ENCODE assay signal across 20 cellular contexts in genomic region chr3:120555661-120556509, GRCh38. TPM values are rescaled to one million over a fixed set of nuclear protein-coding genes. Genes with fewer than 3 reads are reported as not detected.
DNase-seq lines count a peak whose midpoint lies in the region; ATAC-seq and TF ChIP-seq lines count a peak whose summit lies in the region.
"Had no signal": no experiment of that assay in that cellular context is flagged by ENCODE, and none has a peak within 500 bp of the region (broad histone marks: within the 10 kb centered on the region; RNA-seq: fewer than 3 reads in every experiment).

No MANE protein-coding gene starts in this region.

- H3K9me3 Mint-ChIP-seq in immature natural killer cell: no peaks in the 10 kb centered on the region
- H3K9me3 Mint-ChIP-seq: activated naive CD4-positive, alpha-beta T cell treated with anti-CD3 and anti-CD28 coated beads, Interleukin-2, amount 50 U/mL, for 24 hours; activated T-cell treated with anti-CD3 and anti-CD28 coated beads, Interleukin-2, amount 50 U/mL, for 72 hours had no signal

- H3K36me3 Mint-ChIP-seq in immature natural killer cell: no peaks in the 10 kb centered on the region
- H3K36me3 Mint-ChIP-seq: activated naive CD4-positive, alpha-beta T cell treated with anti-CD3 and anti-CD28 coated beads, Interleukin-2, amount 50 U/mL, for 24 hours had no signal

- H3K9ac ChIP-seq in rectal smooth muscle tissue (ENCODE audit: low read length): no peak overlapping the region

- H3K4me1 Mint-ChIP-seq in immature natural killer cell: peaks cover 11 to 17% of the 10 kb centered on the region in 2 donors

- H3K9me3 ChIP-seq in body of pancreas: no peaks in the 10 kb centered on the region
- H3K9me3 ChIP-seq: A549, uterus had no signal

- 19 to 39% methylated on average over 5 to 7 of the region's 7 CpGs for WGBS in body of pancreas, 2 donors

- peak; percentile 53 to 80 (median 64) for DNase-seq in body of pancreas
- peak; percentile 63 for DNase-seq in left ventricle myocardium superior
- DNase-seq in NOMO-1 treated with DMSO at 0.1 percent for 48 hours (lab: John Stamatoyannopoulos, UW; ENCODE audit: unreplicated experiment): no peak
- DNase-seq in NAMALWA (ENCODE audit: low spot score): no peak
- no peak for DNase-seq in NCI-H510A (lab: John Stamatoyannopoulos, UW)
- DNase-seq in immature natural killer cell: no peak
- DNase-seq: activated CD4-positive, alpha-beta T cell treated with anti-CD3 and anti-CD28 coated beads for 1 hour; activated CD8-positive, alpha-beta memory T cell treated with anti-CD3 and anti-CD28 coated beads for 24 hours; activated T-cell treated with anti-CD3 and anti-CD28 coated beads, Interleukin-2, amount 50 U/mL, for 72 hours; brain microvascular endothelial cell; DMS53; NCI-H1694; NCI-H2227 treated with DMSO at 0.1 percent for 48 hours; stimulated activated naive CD8-positive, alpha-beta T cell treated with anti-CD3 and anti-CD28 coated beads, Interleukin-15, Interleukin-2, amounts not matched to agents 100 U/mL and 50 U/mL, for 24 hours; uterus had no signal

- no peak overlapping the region for H3K4me3 ChIP-seq in body of pancreas
- H3K4me3 ChIP-seq in rectal smooth muscle tissue (ENCODE audit: low read length): no peak overlapping the region
- H3K4me3 ChIP-seq: A549, uterus had no signal

- ATAC-seq in body of pancreas: peak; percentile 82
- ATAC-seq in left ventricle myocardium superior: peak; percentile 72
- ATAC-seq: A549; activated T-cell treated with anti-CD3 and anti-CD28 coated beads, Interleukin-2, amount 50 U/mL, for 72 hours; stimulated activated naive CD8-positive, alpha-beta T cell treated with anti-CD3 and anti-CD28 coated beads, Interleukin-15, Interleukin-2, amounts not matched to agents 100 U/mL and 50 U/mL, for 24 hours had no signal

- H3K36me3 ChIP-seq in body of pancreas (replicated peaks in 1 of 2; ENCODE audit: insufficient read depth in 1 of 2, low read depth in 2 of 2) (no peaks in the 10 kb centered on the region), rectal smooth muscle tissue (ENCODE audit: control insufficient read depth, insufficient read depth, low read length) (no peaks in the 10 kb centered on the region)
- H3K36me3 ChIP-seq: brain microvascular endothelial cell, uterus had no signal

- no peak for TF ChIP-seq POLR2A in body of pancreas (IDR thresholded peaks at IDR 0.05)

- intact Hi-C loops in body of pancreas (cut with DNase I): loop anchor here (5.0 kb wide), 1 partner anchor 304 kb away; no protein-coding TSS in a partner anchor
- intact Hi-C loops in left ventricle myocardium superior (cut with micrococcal nuclease): no loop called here

- H3K27ac ChIP-seq in 22Rv1: peak overlapping the region; percentile 50
- peak overlapping the region; percentile 39 to 81 (median 68) for H3K27ac ChIP-seq in body of pancreas
- H3K27ac ChIP-seq in rectal smooth muscle tissue (ENCODE audit: low read depth, low read length): peak overlapping the region; percentile 65
- H3K27ac ChIP-seq: A549, brain microvascular endothelial cell, epithelial cell of prostate had no signal

- H3K27me3 Mint-ChIP-seq in immature natural killer cell (ENCODE audit: low read depth in 3 of 3): peaks cover 5 to 15% (median 11%) of the 10 kb centered on the region in 3 donors

- H3K27me3 ChIP-seq in body of pancreas (no peaks in the 10 kb centered on the region), rectal smooth muscle tissue (ENCODE audit: control insufficient read depth, insufficient read depth, low read length) (no peaks in the 10 kb centered on the region)
- H3K27me3 ChIP-seq: brain microvascular endothelial cell, uterus had no signal

- H3K4me1 ChIP-seq in body of pancreas (peaks cover 48% of the 10 kb centered on the region), rectal smooth muscle tissue (ENCODE audit: control insufficient read depth, insufficient read depth, low read length) (peaks cover 21% of the 10 kb centered on the region)

- H3K27ac Mint-ChIP-seq in immature natural killer cell: no peak overlapping the region
- H3K27ac Mint-ChIP-seq: activated naive CD4-positive, alpha-beta T cell treated with anti-CD3 and anti-CD28 coated beads, Interleukin-2, amount 50 U/mL, for 24 hours; activated T-cell treated with anti-CD3 and anti-CD28 coated beads, Interleukin-2, amount 50 U/mL, for 72 hours had no signal

- H3K4me3 Mint-ChIP-seq in immature natural killer cell: no peak overlapping the region
- H3K4me3 Mint-ChIP-seq: activated naive CD4-positive, alpha-beta T cell treated with anti-CD3 and anti-CD28 coated beads, Interleukin-2, amount 50 U/mL, for 24 hours; activated T-cell treated with anti-CD3 and anti-CD28 coated beads, Interleukin-2, amount 50 U/mL, for 72 hours had no signal

- TF ChIP-seq CTCF in 22Rv1 (IDR thresholded peaks at IDR 0.05) (no peak), body of pancreas (IDR thresholded peaks at IDR 0.05) (peak in 2 of 7 experiments; percentile 23 to 34)

RNA-seq across cellular contexts. Expression of gene NDUFB4, which starts 40.3 kb away (rescaled TPM):
- total RNA-seq in body of pancreas: 10 to 100 TPM; 15.8 to 60.7 TPM
- 645 TPM for total RNA-seq in left ventricle myocardium superior
- polyA plus RNA-seq in immature natural killer cell: 100 to 1,000 TPM; 202 to 231 (median 217) TPM

Comparison
In these comparisons a context has a peak if more than half of its experiments do, and no peak if none do; other contexts are left out.
1. DNase-seq: peak in body of pancreas (4 of 4) and left ventricle myocardium superior (single experiment); none in NOMO-1 treated with DMSO at 0.1 percent for 48 hours (single experiment), NAMALWA (single experiment), NCI-H510A (single experiment) and immature natural killer cell (0 of 3).
2. RNA of gene NDUFB4, which starts 40.3 kb away (total RNA-seq): 645 TPM in left ventricle myocardium superior (single experiment); 15.8 to 60.7 TPM in body of pancreas; every median in the first group is over 10 times any median in the second.
3. Peak in every context shown above with its lines, with median percentiles within 50 percentile points of each other: H3K27ac ChIP-seq.